In genomic region chr1:84698151-84698651, GRCh38 we compare ENCODE assay signal across 11 cellular contexts. TPM values are rescaled to one million over a fixed set of nuclear protein-coding genes. Genes with fewer than 3 reads are reported as not detected.
DNase-seq lines count a peak whose midpoint lies in the region; ATAC-seq and TF ChIP-seq lines count a peak whose summit lies in the region.
"Had no signal": no experiment of that assay in that cellular context is flagged by ENCODE, and none has a peak within 500 bp of the region (broad histone marks: within the 10 kb centered on the region; RNA-seq: fewer than 3 reads in every experiment).

No MANE protein-coding gene starts in this region.

- DNase-seq in ELR (ENCODE audit: low read depth) (peak; percentile 78), RPMI7951 (ENCODE audit: low read depth) (peak; percentile 71), fibroblast of pulmonary artery (ENCODE audit: low read depth) (peak; percentile 90), sigmoid colon (no peak), UCSD-AML1 (lab: John Stamatoyannopoulos, UW; ENCODE audit: unreplicated experiment) (no peak)
- no peak for DNase-seq in stimulated activated CD4-positive, alpha-beta T cell treated with anti-CD3 and anti-CD28 coated beads, Interleukin-12 subunit alpha, Interleukin-12 subunit beta, amount 100 ng/mL, for 4 hours
- no peak for DNase-seq in stimulated activated CD4-positive, alpha-beta T cell treated with anti-CD3 and anti-CD28 coated beads, Interleukin-4, amount 100 ng/mL, for 1 hour
- DNase-seq: lower lobe of right lung, T-helper 17 cell had no signal

- TF ChIP-seq POLR2A in sigmoid colon (IDR thresholded peaks at IDR 0.05), result no peak

- TF ChIP-seq CTCF in fibroblast of pulmonary artery (IDR thresholded peaks at IDR 0.05; ENCODE audit: low read length, missing control alignments), result no peak
- TF ChIP-seq CTCF in sigmoid colon (IDR thresholded peaks at IDR 0.05), result no peak

- peak overlapping the region; percentile 72 to 85 (median 80) for H3K27ac ChIP-seq in sigmoid colon
- H3K27ac ChIP-seq: KMS-11, lower lobe of right lung had no signal

- no peak for ATAC-seq in GM21515 (IDR thresholded peaks at IDR 0.05; ENCODE audit: unreplicated experiment)
- ATAC-seq: lower lobe of right lung, T-helper 17 cell had no signal

- peak in 3 of 4 donors; percentile 54 to 74 (median 64) for TF ChIP-seq EP300 in sigmoid colon (IDR thresholded peaks at IDR 0.05)

- H3K9me3 ChIP-seq in sigmoid colon, result no peaks in the 10 kb centered on the region
- H3K9me3 ChIP-seq: lower lobe of right lung had no signal

- 5 to 23% methylated on average over 1 of the region's 1 CpG for WGBS in sigmoid colon, 2 donors

- no peaks in the 10 kb centered on the region for H3K36me3 ChIP-seq in sigmoid colon
- H3K36me3 ChIP-seq: lower lobe of right lung had no signal

- intact Hi-C loops in sigmoid colon (cut with DNase I), result loop anchor here (1.0 kb wide), 1 partner anchor 8 kb away; the partner anchor contains the start of gene SSX2IP

- H3K4me3 ChIP-seq in fibroblast of pulmonary artery (replicated peaks; ENCODE audit: low read depth, low read length) (no peak overlapping the region), sigmoid colon (no peak overlapping the region)
- H3K4me3 ChIP-seq: lower lobe of right lung had no signal

- H3K27me3 ChIP-seq in sigmoid colon, result no peaks in the 10 kb centered on the region

- peaks cover 0 to 61% (median 48%) of the 10 kb centered on the region in 4 donors for H3K4me1 ChIP-seq in sigmoid colon
- H3K4me1 ChIP-seq: lower lobe of right lung had no signal

RNA-seq across cellular contexts. Expression of gene SSX2IP, which starts 7.9 kb away (rescaled TPM):
- 14.9 and 21.3 TPM in 2 replicates for total RNA-seq in RPMI7951 (2014; rRNA removed; shearing (Covaris generic))
- total RNA-seq in sigmoid colon, result 10 to 100 TPM; 24.7 to 57.6 (median 30.0) TPM
- polyA plus RNA-seq in sigmoid colon, result 1 to 10 TPM; 2.4 to 6.7 (median 5.5) TPM

Comparison
In these comparisons a context has a peak if more than half of its experiments do, and no peak if none do; other contexts are left out.
1. DNase-seq: peak in ELR (single experiment), RPMI7951 (single experiment) and fibroblast of pulmonary artery (single experiment); none in sigmoid colon (single experiment), UCSD-AML1 (single experiment), stimulated activated CD4-positive, alpha-beta T cell treated with anti-CD3 and anti-CD28 coated beads, Interleukin-12 subunit alpha, Interleukin-12 subunit beta, amount 100 ng/mL, for 4 hours (single experiment) and stimulated activated CD4-positive, alpha-beta T cell treated with anti-CD3 and anti-CD28 coated beads, Interleukin-4, amount 100 ng/mL, for 1 hour (single experiment).